12 cellular contexts compared by ENCODE assay signal in the genomic region with DNA sequence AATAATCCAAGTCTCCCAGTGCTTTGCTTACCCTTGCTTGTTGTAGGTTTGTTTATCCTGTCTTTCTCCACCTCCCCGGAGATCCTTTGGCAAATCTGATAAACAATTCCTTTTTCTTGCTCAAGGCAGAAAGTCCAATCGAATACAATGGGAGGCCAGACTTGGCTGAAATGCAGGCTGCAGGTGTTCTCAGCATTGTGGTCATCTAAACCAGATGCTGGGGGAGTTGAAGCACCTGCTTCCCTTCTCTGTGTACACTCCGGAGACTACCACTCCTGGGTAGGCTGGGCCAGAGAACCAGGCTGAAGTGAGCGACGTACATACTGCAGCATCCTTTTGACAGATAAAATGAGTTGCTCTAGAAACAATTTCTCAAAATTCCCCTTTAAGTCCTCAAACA.
DNase-seq lines count a peak whose midpoint lies in the region; ATAC-seq, FAIRE-seq and TF ChIP-seq lines count a peak whose summit lies in the region.
"Had no signal": no experiment of that assay in that cellular context is flagged by ENCODE, and none has a peak within 500 bp of the region (broad histone marks: within the 10 kb centered on the region; RNA-seq: fewer than 3 reads in every experiment).

No MANE protein-coding gene starts in this region.

- no peak overlapping the region for H3K4me3 Mint-ChIP-seq in stimulated activated naive CD8-positive, alpha-beta T cell treated with anti-CD3 and anti-CD28 coated beads, Interleukin-15, amount 100 ng/mL, for 72 hours
- H3K4me3 Mint-ChIP-seq: activated T-cell treated with anti-CD3 and anti-CD28 coated beads, Interleukin-2, amount 50 U/mL, for 24 hours; dendritic cell treated with granulocyte-macrophage colony-stimulating factor and Interleukin-4, amounts not matched to agents 40 ng/mL and 50 ng/mL, for 4 days had no signal

- H3K9ac ChIP-seq in DND-41 (ENCODE audit: low read depth, low read length): no peak overlapping the region

- FAIRE-seq in H54 (lab: Jason Lieb, UNC): no peak

- ATAC-seq in DND-41 (ENCODE audit: insufficient read depth, low read depth) (peak; percentile 58; the same call in 2 of the 3 replicates), GM19455 (IDR thresholded peaks at IDR 0.05; ENCODE audit: unreplicated experiment) (peak; percentile 66), HG03139 (IDR thresholded peaks at IDR 0.05; ENCODE audit: unreplicated experiment) (peak; percentile 51), GM19328 (IDR thresholded peaks at IDR 0.05; ENCODE audit: unreplicated experiment) (no peak)
- no peak for ATAC-seq in stimulated activated naive CD8-positive, alpha-beta T cell treated with anti-CD3 and anti-CD28 coated beads, Interleukin-15, amount 100 ng/mL, for 72 hours

- H3K27me3 ChIP-seq in DND-41 (ENCODE audit: insufficient read depth, low read length, poor library complexity): no peaks in the 10 kb centered on the region
- H3K27me3 ChIP-seq: MG63, upper lobe of left lung had no signal

- H3K4me1 ChIP-seq in DND-41 (ENCODE audit: insufficient read depth, low read length): peaks cover 29% of the 10 kb centered on the region

- H3K27ac ChIP-seq in DND-41 (ENCODE audit: low read length): peak overlapping the region; percentile 41

- no peaks in the 10 kb centered on the region for H4K20me1 ChIP-seq in DND-41 (ENCODE audit: insufficient read depth, low read length)

- TF ChIP-seq CTCF in DND-41 (IDR thresholded peaks at IDR 0.05; ENCODE audit: borderline replicate concordance, extremely low read depth, low read length, poor library complexity, severe bottlenecking): no peak

- peaks cover 22% of the 10 kb centered on the region for H3K4me1 Mint-ChIP-seq in stimulated activated naive CD8-positive, alpha-beta T cell treated with anti-CD3 and anti-CD28 coated beads, Interleukin-15, amount 100 ng/mL, for 72 hours

- H3K4me3 ChIP-seq in DND-41 (ENCODE audit: low read depth in 1 of 2, low read length in 2 of 2): no peak overlapping the region
- H3K4me3 ChIP-seq: MG63, upper lobe of left lung had no signal

- no peak overlapping the region for H3K4me2 ChIP-seq in DND-41 (ENCODE audit: insufficient read depth, low read length)

- DNase-seq in DND-41: peak; percentile 20
- peak; percentile 22 for DNase-seq in SHP77 treated with DMSO at 0.1 percent for 48 hours (lab: John Stamatoyannopoulos, UW)
- no peak for DNase-seq in HPDE6-E6E7 (ENCODE audit: extremely low spot score)
- DNase-seq in H54 (ENCODE audit: insufficient read length, low spot score): no peak
- DNase-seq in stimulated activated naive CD8-positive, alpha-beta T cell treated with anti-CD3 and anti-CD28 coated beads, Interleukin-15, amount 100 ng/mL, for 72 hours: no peak
- DNase-seq: activated T-cell treated with anti-CD3 and anti-CD28 coated beads, Interleukin-2, amount 50 U/mL, for 24 hours; MG63; upper lobe of left lung had no signal

- H3K27ac Mint-ChIP-seq in stimulated activated naive CD8-positive, alpha-beta T cell treated with anti-CD3 and anti-CD28 coated beads, Interleukin-15, amount 100 ng/mL, for 72 hours: no peak overlapping the region
- H3K27ac Mint-ChIP-seq: activated T-cell treated with anti-CD3 and anti-CD28 coated beads, Interleukin-2, amount 50 U/mL, for 24 hours; dendritic cell treated with granulocyte-macrophage colony-stimulating factor and Interleukin-4, amounts not matched to agents 40 ng/mL and 50 ng/mL, for 4 days had no signal

- H3K36me3 ChIP-seq in DND-41 (ENCODE audit: insufficient read depth, low read length): no peaks in the 10 kb centered on the region
- H3K36me3 ChIP-seq: MG63, upper lobe of left lung had no signal

- H2AFZ ChIP-seq in DND-41 (ENCODE audit: low read depth, low read length): 0 out of 2 replicates have a peak overlapping the region, but pooled peaks have one; percentile 42

- H3K27me3 Mint-ChIP-seq in stimulated activated naive CD8-positive, alpha-beta T cell treated with anti-CD3 and anti-CD28 coated beads, Interleukin-15, amount 100 ng/mL, for 72 hours: peaks cover 10% of the 10 kb centered on the region
- H3K27me3 Mint-ChIP-seq: dendritic cell treated with granulocyte-macrophage colony-stimulating factor and Interleukin-4, amounts not matched to agents 40 ng/mL and 50 ng/mL, for 4 days had no signal

- TF ChIP-seq POLR2A in H54 (IDR thresholded peaks at IDR 0.05; ENCODE audit: low read depth, low read length): no peak

- no peaks in the 10 kb centered on the region for H3K9me3 Mint-ChIP-seq in stimulated activated naive CD8-positive, alpha-beta T cell treated with anti-CD3 and anti-CD28 coated beads, Interleukin-15, amount 100 ng/mL, for 72 hours
- H3K9me3 Mint-ChIP-seq: activated T-cell treated with anti-CD3 and anti-CD28 coated beads, Interleukin-2, amount 50 U/mL, for 24 hours had no signal

- no peaks in the 10 kb centered on the region for H3K9me3 ChIP-seq in DND-41 (ENCODE audit: insufficient read depth, low read length, severe bottlenecking)
- H3K9me3 ChIP-seq: MG63, upper lobe of left lung had no signal

- H3K79me2 ChIP-seq in DND-41 (ENCODE audit: insufficient read depth, low read length): no peaks in the 10 kb centered on the region

Comparison
In these comparisons a context has a peak if more than half of its experiments do, and no peak if none do; other contexts are left out.
1. ATAC-seq: peak in DND-41 (single experiment), GM19455 (single experiment) and HG03139 (single experiment); none in stimulated activated naive CD8-positive, alpha-beta T cell treated with anti-CD3 and anti-CD28 coated beads, Interleukin-15, amount 100 ng/mL, for 72 hours (single experiment) and GM19328 (single experiment).
2. DNase-seq: peak in DND-41 (single experiment) and SHP77 treated with DMSO at 0.1 percent for 48 hours (single experiment); none in HPDE6-E6E7 (single experiment), H54 (single experiment) and stimulated activated naive CD8-positive, alpha-beta T cell treated with anti-CD3 and anti-CD28 coated beads, Interleukin-15, amount 100 ng/mL, for 72 hours (0 of 2).